In the genomic region with DNA sequence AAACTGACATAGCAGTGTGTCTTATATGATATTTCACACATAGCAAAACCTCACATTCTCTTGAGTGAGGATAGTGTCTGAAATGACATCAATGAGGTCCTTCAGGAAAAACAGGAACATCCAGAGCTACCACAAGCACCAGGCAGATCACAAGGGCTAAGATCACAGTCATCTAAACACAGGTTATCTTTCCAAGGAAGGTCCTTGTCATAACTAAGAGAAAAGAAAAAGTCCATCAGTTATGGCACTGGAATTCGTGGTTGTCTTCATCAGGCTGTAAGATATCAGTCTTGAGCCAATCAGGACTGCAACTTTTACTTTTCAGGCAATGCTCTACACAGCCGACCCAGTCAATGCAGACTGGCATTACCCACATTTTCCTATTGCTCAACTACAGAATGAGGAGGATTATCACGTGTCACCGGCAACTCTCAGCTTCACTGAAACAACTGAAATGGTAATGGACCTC, we compare ENCODE assay signal across 8 cellular contexts. TPM values are rescaled to one million over a fixed set of nuclear protein-coding genes. Genes with fewer than 3 reads are reported as not detected.
DNase-seq lines count a peak whose midpoint lies in the region; ATAC-seq and TF ChIP-seq lines count a peak whose summit lies in the region.

No MANE protein-coding gene starts in this region.

- H3K27ac ChIP-seq in heart right ventricle, result peak overlapping the region; percentile 32 to 85 (median 76)

- CTCF ChIA-PET in activated CD4-positive, alpha-beta memory T cell treated with anti-CD3 and anti-CD28 coated beads for 36 hours (lab: Charles Lee), result interaction anchor here (1.0 to 1.6 kb wide), 2 partner anchors 22 to 27 kb away, joined by 3 to 10 read pairs; a partner anchor contains a TSS

- peaks cover 22% of the 10 kb centered on the region for H3K27me3 Mint-ChIP-seq in activated CD4-positive, alpha-beta memory T cell treated with anti-CD3 and anti-CD28 coated beads for 36 hours
- peaks cover 9% of the 10 kb centered on the region for H3K27me3 Mint-ChIP-seq in stimulated activated naive CD8-positive, alpha-beta T cell treated with anti-CD3 and anti-CD28 coated beads, Interleukin-15, Interleukin-2, amounts not matched to agents 100 ng/mL and 50 ng/mL, for 24 hours

- H3K27ac Mint-ChIP-seq in activated CD4-positive, alpha-beta memory T cell treated with anti-CD3 and anti-CD28 coated beads for 36 hours, result no peak overlapping the region
- peak overlapping the region; percentile 2 for H3K27ac Mint-ChIP-seq in stimulated activated naive CD8-positive, alpha-beta T cell treated with anti-CD3 and anti-CD28 coated beads, Interleukin-15, Interleukin-2, amounts not matched to agents 100 ng/mL and 50 ng/mL, for 24 hours

- peak overlapping the region in 4 of 10 donors; percentile 4 to 17 (median 8) for H3K4me3 ChIP-seq in heart right ventricle

- H3K9me3 ChIP-seq in heart right ventricle, result no peaks in the 10 kb centered on the region

- no peaks in the 10 kb centered on the region for H3K36me3 Mint-ChIP-seq in activated CD4-positive, alpha-beta memory T cell treated with anti-CD3 and anti-CD28 coated beads for 36 hours
- H3K36me3 Mint-ChIP-seq in stimulated activated naive CD8-positive, alpha-beta T cell treated with anti-CD3 and anti-CD28 coated beads, Interleukin-15, Interleukin-2, amounts not matched to agents 100 ng/mL and 50 ng/mL, for 24 hours (ENCODE audit: low read depth), result no peaks in the 10 kb centered on the region

- TF ChIP-seq CTCF in heart right ventricle (IDR thresholded peaks at IDR 0.05), result no peak

- no peaks in the 10 kb centered on the region for H3K27me3 ChIP-seq in heart right ventricle

- 37 to 41% methylated on average over 4 of the region's 4 CpGs for WGBS in heart right ventricle, 2 donors

- H3K4me3 Mint-ChIP-seq in activated CD4-positive, alpha-beta memory T cell treated with anti-CD3 and anti-CD28 coated beads for 36 hours, result no peak overlapping the region
- peak overlapping the region; percentile 27 for H3K4me3 Mint-ChIP-seq in stimulated activated naive CD8-positive, alpha-beta T cell treated with anti-CD3 and anti-CD28 coated beads, Interleukin-15, Interleukin-2, amounts not matched to agents 100 ng/mL and 50 ng/mL, for 24 hours

- POLR2A ChIA-PET in activated CD4-positive, alpha-beta memory T cell treated with anti-CD3 and anti-CD28 coated beads for 36 hours (lab: Charles Lee), result no interaction called here

- peak; percentile 54 to 87 (median 78) for ATAC-seq in heart right ventricle
- ATAC-seq in GM18870 (IDR thresholded peaks at IDR 0.05; ENCODE audit: unreplicated experiment), result no peak
- no peak for ATAC-seq in HG02798 (IDR thresholded peaks at IDR 0.05; ENCODE audit: poor library complexity, unreplicated experiment)

- peaks cover 3 to 53% (median 51%) of the 10 kb centered on the region in 9 donors for H3K4me1 ChIP-seq in heart right ventricle

- DNase-seq in HS-5 (ENCODE audit: low read depth) (peak; percentile 52), heart right ventricle (peak in 1 of 2 donors; percentile 22), NCI-H82 treated with DMSO at 0.1 percent for 48 hours (lab: John Stamatoyannopoulos, UW; ENCODE audit: unreplicated experiment) (no peak), OCI-M2 (lab: John Stamatoyannopoulos, UW; ENCODE audit: unreplicated experiment) (no peak)
- DNase-seq in activated CD4-positive, alpha-beta memory T cell treated with anti-CD3 and anti-CD28 coated beads for 36 hours, result peak; percentile 44

- H3K36me3 ChIP-seq in heart right ventricle, result peaks cover 0 to 26% (median 8%) of the 10 kb centered on the region in 9 donors

- H3K9me3 Mint-ChIP-seq in activated CD4-positive, alpha-beta memory T cell treated with anti-CD3 and anti-CD28 coated beads for 36 hours, result no peaks in the 10 kb centered on the region
- no peaks in the 10 kb centered on the region for H3K9me3 Mint-ChIP-seq in stimulated activated naive CD8-positive, alpha-beta T cell treated with anti-CD3 and anti-CD28 coated beads, Interleukin-15, Interleukin-2, amounts not matched to agents 100 ng/mL and 50 ng/mL, for 24 hours

- intact Hi-C loops in activated CD4-positive, alpha-beta memory T cell treated with anti-CD3 and anti-CD28 coated beads for 36 hours (cut with micrococcal nuclease), result loop anchor here (2.0 kb wide), 1 partner anchor 13 kb away; no protein-coding TSS in a partner anchor
- intact Hi-C loops in heart right ventricle (cut with DNase I), result no loop called here

- peaks cover 20% of the 10 kb centered on the region for H3K4me1 Mint-ChIP-seq in activated CD4-positive, alpha-beta memory T cell treated with anti-CD3 and anti-CD28 coated beads for 36 hours (ENCODE audit: low read depth)
- H3K4me1 Mint-ChIP-seq in stimulated activated naive CD8-positive, alpha-beta T cell treated with anti-CD3 and anti-CD28 coated beads, Interleukin-15, Interleukin-2, amounts not matched to agents 100 ng/mL and 50 ng/mL, for 24 hours (ENCODE audit: low read depth), result peaks cover 32% of the 10 kb centered on the region

RNA-seq across cellular contexts. Expression of a gene that starts 26.4 kb away (rescaled TPM):
- under 1 TPM; 0.31 to 0.51 TPM for total RNA-seq in activated CD4-positive, alpha-beta memory T cell treated with anti-CD3 and anti-CD28 coated beads for 36 hours
- total RNA-seq in heart right ventricle, result 100 to 1,000 TPM; 105 to 235 (median 132) TPM
- 10 to 100 TPM; 32.8 to 64.1 TPM for polyA plus RNA-seq in heart right ventricle

RNA-seq across cellular contexts. Expression of a gene that starts 54.9 kb away (rescaled TPM):
- total RNA-seq in activated CD4-positive, alpha-beta memory T cell treated with anti-CD3 and anti-CD28 coated beads for 36 hours, result 100 to 1,000 TPM; 217 to 218 TPM
- 10 to 100 TPM; 51.2 to 65.6 (median 59.2) TPM for total RNA-seq in heart right ventricle
- 10 to 100 TPM; 22.7 to 94.6 TPM for polyA plus RNA-seq in heart right ventricle

Comparison
In these comparisons a context has a peak if more than half of its experiments do, and no peak if none do; other contexts are left out.
1. DNase-seq: peak in HS-5 (single experiment) and activated CD4-positive, alpha-beta memory T cell treated with anti-CD3 and anti-CD28 coated beads for 36 hours (single experiment); none in NCI-H82 treated with DMSO at 0.1 percent for 48 hours (single experiment) and OCI-M2 (single experiment).
2. ATAC-seq: peak in heart right ventricle (8 of 8); none in GM18870 (single experiment) and HG02798 (single experiment).
3. RNA of a gene that starts 26.4 kb away (total RNA-seq): 105 to 235 TPM in heart right ventricle; 0.31 to 0.51 TPM in activated CD4-positive, alpha-beta memory T cell treated with anti-CD3 and anti-CD28 coated beads for 36 hours; every median in the first group is over 10 times any median in the second.